In genomic region chr3:49017978-49018706, GRCh38 we compare ENCODE assay signal across 8 cellular contexts. TPM values are rescaled to one million over a fixed set of nuclear protein-coding genes. Genes with fewer than 3 reads are reported as not detected.
DNase-seq lines count a peak whose midpoint lies in the region; ATAC-seq and TF ChIP-seq lines count a peak whose summit lies in the region.

A gene with protein sequence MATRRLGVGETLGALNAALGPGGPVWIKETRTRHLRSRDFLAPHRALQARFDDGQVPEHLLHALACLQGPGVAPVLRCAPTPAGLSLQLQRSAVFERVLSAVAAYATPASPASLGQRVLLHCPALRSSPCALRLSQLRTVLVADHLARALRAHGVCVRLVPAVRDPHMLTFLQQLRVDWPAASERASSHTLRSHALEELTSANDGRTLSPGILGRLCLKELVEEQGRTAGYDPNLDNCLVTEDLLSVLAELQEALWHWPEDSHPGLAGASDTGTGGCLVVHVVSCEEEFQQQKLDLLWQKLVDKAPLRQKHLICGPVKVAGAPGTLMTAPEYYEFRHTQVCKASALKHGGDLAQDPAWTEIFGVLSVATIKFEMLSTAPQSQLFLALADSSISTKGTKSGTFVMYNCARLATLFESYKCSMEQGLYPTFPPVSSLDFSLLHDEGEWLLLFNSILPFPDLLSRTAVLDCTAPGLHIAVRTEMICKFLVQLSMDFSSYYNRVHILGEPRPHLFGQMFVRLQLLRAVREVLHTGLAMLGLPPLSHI (minus strand): TSS chr3:49018580. CDS start chr3:49018564, 16 bp downstream.

- H3K27ac ChIP-seq in OCI-LY7 (ENCODE audit: low read depth, low read length, poor library complexity, severe bottlenecking) = peak within 1 kb of the TSS; percentile 93

- H3K36me3 Mint-ChIP-seq in mesothelial cell of epicardium = peaks cover 13% of the 10 kb centered on the region

- no peaks in the 10 kb centered on the region for H3K9me2 ChIP-seq in OCI-LY7 (ENCODE audit: insufficient read depth, low read length)

- TF ChIP-seq CTCF in BJ (IDR thresholded peaks at IDR 0.05; ENCODE audit: insufficient read depth, low read depth, low read length) (no peak), HFF-Myc (IDR thresholded peaks at IDR 0.05; ENCODE audit: low read depth, low read length, missing control alignments) (no peak), OCI-LY7 (conservative IDR thresholded peaks at IDR 0.05; ENCODE audit: low read length) (no peak), epithelial cell of esophagus (IDR thresholded peaks at IDR 0.05; ENCODE audit: insufficient read depth, low read depth, low read length, missing control alignments) (no peak), mesothelial cell of epicardium (IDR thresholded peaks at IDR 0.05; ENCODE audit: unreplicated experiment) (no peak)

- intact Hi-C loops in OCI-LY7 (cut with micrococcal nuclease; ENCODE audit: unreplicated experiment) = no loop called here

- H3K36me3 ChIP-seq in BJ (ENCODE audit: control insufficient read depth, insufficient read depth, low read length) (peaks cover 25% of the 10 kb centered on the region), OCI-LY7 (ENCODE audit: insufficient read depth, low read length) (peaks cover 47% of the 10 kb centered on the region)

- POLR2A ChIA-PET in BJ (lab: Charles Lee) = interaction anchor here (0.8 to 1.4 kb wide), 2 partner anchors 10 to 28 kb away, joined by 3 read pairs; partner anchors contain the start of gene P4HTM
- POLR2A ChIA-PET in OCI-LY7 (lab: Charles Lee) = interaction anchor here (2.0 kb wide), 2 partner anchors 11 to 27 kb away, joined by 6 to 9 read pairs; partner anchors contain the start of gene WDR6

- BruUV-seq in OCI-LY7 (replicated peaks; lab: Mats Ljungman, UMichigan) = no TSS peak

- H4K20me1 ChIP-seq in OCI-LY7 (ENCODE audit: insufficient read depth, low read length) = 0 out of 2 replicates have a peak, but pooled peaks cover 2% of the 10 kb centered on the region

- H3K27me3 Mint-ChIP-seq in mesothelial cell of epicardium (ENCODE audit: low read depth) = no peaks in the 10 kb centered on the region

- H2AFZ ChIP-seq in OCI-LY7 (ENCODE audit: low read length) = no peak within 1 kb of the TSS; the same call in 1 of the 2 replicates

- H3K27me3 ChIP-seq in BJ (ENCODE audit: control insufficient read depth, insufficient read depth, low read length) = no peaks in the 10 kb centered on the region

- H3K4me1 ChIP-seq in OCI-LY7 (ENCODE audit: insufficient read depth, low read length, poor library complexity, severe bottlenecking) = peaks cover 26% of the 10 kb centered on the region

- H3K27ac Mint-ChIP-seq in mesothelial cell of epicardium = peak within 1 kb of the TSS; percentile 93

- no peak for DNase-seq in BJ (ENCODE audit: low read depth)
- DNase-seq in HFF-Myc (ENCODE audit: extremely low read depth, low read depth) = no peak
- DNase-seq in OCI-LY7 (ENCODE audit: low spot score) = peak; percentile 85
- DNase-seq in activated T-cell treated with anti-CD3 and anti-CD28 coated beads for 24 hours (ENCODE audit: low read depth) = peak; percentile 60
- peak; percentile 66 for DNase-seq in epithelial cell of esophagus (ENCODE audit: low read depth)
- peak in 1 of 2 experiments; percentile 72 for DNase-seq in mesothelial cell of epicardium (ENCODE audit: low spot score in 2 of 2, unreplicated experiment in 2 of 2)
- DNase-seq in stimulated activated naive CD8-positive, alpha-beta T cell treated with anti-CD3 and anti-CD28 coated beads, Interleukin-15, Interleukin-2, amounts not matched to agents 100 U/mL and 50 U/mL, for 24 hours = peak; percentile 72

- H3K79me2 ChIP-seq in OCI-LY7 (ENCODE audit: insufficient read depth, low read depth, low read length) = peaks cover 30% of the 10 kb centered on the region; the same call in 1 of the 2 replicates

- H3K4me1 Mint-ChIP-seq in mesothelial cell of epicardium = peaks cover 33% of the 10 kb centered on the region

- H3K4me3 ChIP-seq in BJ (ENCODE audit: low read depth, low read length) (peak within 1 kb of the TSS; percentile 70), HFF-Myc (replicated peaks; ENCODE audit: low read depth, low read length) (peak within 1 kb of the TSS; percentile 72), OCI-LY7 (ENCODE audit: low read depth, low read length, poor library complexity, severe bottlenecking) (peak within 1 kb of the TSS; percentile 80), epithelial cell of esophagus (ENCODE audit: low read length) (peak within 1 kb of the TSS; percentile 72)

- H3K9me3 Mint-ChIP-seq in mesothelial cell of epicardium = no peaks in the 10 kb centered on the region

- ATAC-seq in stimulated activated naive CD8-positive, alpha-beta T cell treated with anti-CD3 and anti-CD28 coated beads, Interleukin-15, Interleukin-2, amounts not matched to agents 100 U/mL and 50 U/mL, for 24 hours = peak; percentile 10
- ATAC-seq in HG03432 (IDR thresholded peaks at IDR 0.05; ENCODE audit: unreplicated experiment) = no peak

- no peaks in the 10 kb centered on the region for H3K9me3 ChIP-seq in OCI-LY7 (ENCODE audit: low read length)

- CTCF ChIA-PET in BJ (lab: Yijun Ruan, JAX) (interaction anchor here (0.5 to 6.6 kb wide), 5 partner anchors 8 to 69 kb away, joined by 3 to 60 read pairs (median 4); partner anchors contain the start of genes P4HTM and WDR6), OCI-LY7 (lab: Charles Lee; ENCODE audit: unreplicated experiment) (interaction anchor here (1.1 kb wide), 1 partner anchor 10 kb away, joined by 3 read pairs; the partner anchor contains the start of gene WDR6)

- H3K4me3 Mint-ChIP-seq in mesothelial cell of epicardium = peak within 1 kb of the TSS; percentile 94

- peak within 1 kb of the TSS; percentile 90 for H3K4me2 ChIP-seq in OCI-LY7 (ENCODE audit: low read length)

RNA-seq across cellular contexts. Expression of the gene that starts here (rescaled TPM):
- 46.8 and 59.6 TPM in 2 replicates for polyA plus RNA-seq in BJ (2011; rRNA removed)
- polyA minus RNA-seq in BJ (2011; rRNA and poly(A)+ RNA removed) = 35.6 and 56.9 TPM in 2 replicates
- 26.3 and 36.2 TPM in 2 replicates for total RNA-seq in OCI-LY7 (2014; rRNA removed; shearing (Covaris generic))
- 35.0 and 35.7 TPM in 2 replicates for total RNA-seq in OCI-LY7 (2022)
- total RNA-seq in mesothelial cell of epicardium = 22.1 to 24.2 TPM (median 23.4 TPM) in 3 replicates

Comparison
In these comparisons a context has a peak if more than half of its experiments do, and no peak if none do; other contexts are left out.
1. DNase-seq: peak in OCI-LY7 (single experiment), activated T-cell treated with anti-CD3 and anti-CD28 coated beads for 24 hours (single experiment), epithelial cell of esophagus (single experiment) and stimulated activated naive CD8-positive, alpha-beta T cell treated with anti-CD3 and anti-CD28 coated beads, Interleukin-15, Interleukin-2, amounts not matched to agents 100 U/mL and 50 U/mL, for 24 hours (single experiment); none in BJ (single experiment) and HFF-Myc (single experiment).
2. Peak in every context shown above with its lines, with median percentiles within 50 percentile points of each other: H3K4me3 ChIP-seq.